25 cellular contexts compared by ENCODE assay signal in the genomic region with DNA sequence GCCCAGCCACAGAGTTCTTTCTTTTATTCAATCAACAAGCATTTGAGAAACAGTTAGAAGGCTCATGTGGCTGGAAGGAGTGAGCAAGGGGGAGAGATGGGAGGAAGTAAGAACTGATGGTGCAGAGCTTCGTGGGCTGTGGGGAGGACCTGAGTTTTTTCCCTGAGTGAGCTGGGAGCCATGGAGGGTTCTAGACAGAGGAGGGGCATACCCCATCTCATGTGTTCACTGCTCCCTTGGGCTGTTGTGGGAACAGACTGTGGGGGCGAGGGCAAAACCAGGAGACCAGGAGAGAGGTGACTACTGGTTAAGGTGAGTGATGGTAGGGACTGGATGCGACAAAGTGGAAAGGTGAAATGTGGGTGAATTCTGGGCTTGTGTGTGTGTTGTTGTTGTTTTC. TPM values are rescaled to one million over a fixed set of nuclear protein-coding genes. Genes with fewer than 3 reads are reported as not detected.
DNase-seq lines count a peak whose midpoint lies in the region; ATAC-seq and TF ChIP-seq lines count a peak whose summit lies in the region.
"Had no signal": no experiment of that assay in that cellular context is flagged by ENCODE, and none has a peak within 500 bp of the region (broad histone marks: within the 10 kb centered on the region; RNA-seq: fewer than 3 reads in every experiment).

No MANE protein-coding gene starts in this region.

- ATAC-seq in stimulated activated memory B cell treated with anti-CD40 and anti-IgM and Interleukin-4, amounts not matched to agents 10 μg/mL and 1 μg/mL and 100 μg/mL, for 72 hours, result no peak
- no peak for ATAC-seq in GM21367 (IDR thresholded peaks at IDR 0.05; ENCODE audit: unreplicated experiment)
- ATAC-seq: activated CD8-positive, alpha-beta T cell treated with anti-CD3 and anti-CD28 coated beads, Interleukin-2, amount 10 ng/mL, durations not matched to agents 7 days and 5 days; activated T-cell treated with anti-CD3 and anti-CD28 coated beads, Interleukin-2, amount 50 U/mL, for 72 hours; CD8-positive, alpha-beta T cell; foreskin keratinocyte; GM23338; sciatic nerve had no signal

- no peak for TF ChIP-seq CTCF in endothelial cell (IDR thresholded peaks at IDR 0.05; ENCODE audit: unreplicated experiment)

- no peaks in the 10 kb centered on the region for H3K36me3 Mint-ChIP-seq in activated naive CD4-positive, alpha-beta T cell treated with anti-CD3 and anti-CD28 coated beads, Interleukin-2, amount 50 U/mL, for 24 hours
- H3K36me3 Mint-ChIP-seq in IgD-negative memory B cell, result no peaks in the 10 kb centered on the region
- peaks cover 3% of the 10 kb centered on the region for H3K36me3 Mint-ChIP-seq in endothelial cell (ENCODE audit: low read depth, unreplicated experiment)
- H3K36me3 Mint-ChIP-seq in stimulated activated memory B cell treated with anti-CD40 and anti-IgM and Interleukin-4, amounts not matched to agents 10 μg/mL and 1 μg/mL and 100 μg/mL, for 72 hours, result no peaks in the 10 kb centered on the region

- peak overlapping the region; percentile 80 for H3K27ac Mint-ChIP-seq in activated naive CD4-positive, alpha-beta T cell treated with anti-CD3 and anti-CD28 coated beads, Interleukin-2, amount 50 U/mL, for 24 hours
- H3K27ac Mint-ChIP-seq in IgD-negative memory B cell (peak overlapping the region in 1 of 3 donors; percentile 84), endothelial cell (ENCODE audit: unreplicated experiment) (no peak overlapping the region)
- H3K27ac Mint-ChIP-seq in stimulated activated memory B cell treated with anti-CD40 and anti-IgM and Interleukin-4, amounts not matched to agents 10 μg/mL and 1 μg/mL and 100 μg/mL, for 72 hours, result peak overlapping the region; percentile 80
- H3K27ac Mint-ChIP-seq: activated CD8-positive, alpha-beta T cell treated with anti-CD3 and anti-CD28 coated beads, Interleukin-2, amount 10 ng/mL, durations not matched to agents 7 days and 5 days; activated T-cell treated with anti-CD3 and anti-CD28 coated beads, Interleukin-2, amount 50 U/mL, for 72 hours; CD8-positive, alpha-beta T cell; GM23338 had no signal

- H3K4me3 Mint-ChIP-seq in activated naive CD4-positive, alpha-beta T cell treated with anti-CD3 and anti-CD28 coated beads, Interleukin-2, amount 50 U/mL, for 24 hours, result peak overlapping the region; percentile 6
- H3K4me3 Mint-ChIP-seq in IgD-negative memory B cell (peak overlapping the region in 3 of 4 donors; percentile 30 to 90 (median 86)), endothelial cell (ENCODE audit: unreplicated experiment) (peak overlapping the region; percentile 65)
- H3K4me3 Mint-ChIP-seq in stimulated activated memory B cell treated with anti-CD40 and anti-IgM and Interleukin-4, amounts not matched to agents 10 μg/mL and 1 μg/mL and 100 μg/mL, for 72 hours, result no peak overlapping the region
- H3K4me3 Mint-ChIP-seq: activated CD8-positive, alpha-beta T cell treated with anti-CD3 and anti-CD28 coated beads, Interleukin-2, amount 10 ng/mL, durations not matched to agents 7 days and 5 days; activated T-cell treated with anti-CD3 and anti-CD28 coated beads, Interleukin-2, amount 50 U/mL, for 72 hours; CD8-positive, alpha-beta T cell; GM23338 had no signal

- peaks cover 32% of the 10 kb centered on the region for H3K4me1 Mint-ChIP-seq in activated naive CD4-positive, alpha-beta T cell treated with anti-CD3 and anti-CD28 coated beads, Interleukin-2, amount 50 U/mL, for 24 hours
- H3K4me1 Mint-ChIP-seq in IgD-negative memory B cell (peaks cover 10 to 23% (median 12%) of the 10 kb centered on the region in 3 donors), endothelial cell (ENCODE audit: unreplicated experiment) (peaks cover 15% of the 10 kb centered on the region)
- H3K4me1 Mint-ChIP-seq in stimulated activated memory B cell treated with anti-CD40 and anti-IgM and Interleukin-4, amounts not matched to agents 10 μg/mL and 1 μg/mL and 100 μg/mL, for 72 hours, result peaks cover 42% of the 10 kb centered on the region

- no peak for DNase-seq in activated naive CD4-positive, alpha-beta T cell treated with Interleukin-2 at 50 U/mL for 16 hours
- no peak for DNase-seq in endothelial cell (ENCODE audit: low spot score)
- no peak for DNase-seq in NCI-H1694 treated with DMSO at 0.1 percent for 48 hours (lab: John Stamatoyannopoulos, UW)
- DNase-seq in NCI-H1105 treated with DMSO at 0.1 percent for 48 hours (lab: John Stamatoyannopoulos, UW), result no peak
- DNase-seq: activated CD8-positive, alpha-beta T cell treated with anti-CD3 and anti-CD28 coated beads, Interleukin-2, amount 10 ng/mL, durations not matched to agents 7 days and 5 days; activated T-cell treated with anti-CD3 and anti-CD28 coated beads, Interleukin-2, amount 50 U/mL, for 72 hours; amygdala; caudate nucleus; CD8-positive, alpha-beta T cell; DMS79; erythroblast; foreskin keratinocyte; MM.1S; NCI-H187; NCI-H82; ovary; stimulated activated CD4-positive, alpha-beta T cell treated with anti-CD3 and anti-CD28 coated beads, Interleukin-15, amount 100 ng/mL, for 24 hours; WERI-Rb-1 had no signal

- no peaks in the 10 kb centered on the region for H3K27me3 Mint-ChIP-seq in activated naive CD4-positive, alpha-beta T cell treated with anti-CD3 and anti-CD28 coated beads, Interleukin-2, amount 50 U/mL, for 24 hours
- H3K27me3 Mint-ChIP-seq in IgD-negative memory B cell (no peaks in the 10 kb centered on the region), endothelial cell (ENCODE audit: unreplicated experiment) (peaks cover 2% of the 10 kb centered on the region)
- no peaks in the 10 kb centered on the region for H3K27me3 Mint-ChIP-seq in stimulated activated memory B cell treated with anti-CD40 and anti-IgM and Interleukin-4, amounts not matched to agents 10 μg/mL and 1 μg/mL and 100 μg/mL, for 72 hours

- no peaks in the 10 kb centered on the region for H3K9me3 Mint-ChIP-seq in activated naive CD4-positive, alpha-beta T cell treated with anti-CD3 and anti-CD28 coated beads, Interleukin-2, amount 50 U/mL, for 24 hours
- H3K9me3 Mint-ChIP-seq in IgD-negative memory B cell (no peaks in the 10 kb centered on the region), endothelial cell (ENCODE audit: unreplicated experiment) (no peaks in the 10 kb centered on the region)
- H3K9me3 Mint-ChIP-seq in stimulated activated memory B cell treated with anti-CD40 and anti-IgM and Interleukin-4, amounts not matched to agents 10 μg/mL and 1 μg/mL and 100 μg/mL, for 72 hours, result no peaks in the 10 kb centered on the region
- H3K9me3 Mint-ChIP-seq: activated T-cell treated with anti-CD3 and anti-CD28 coated beads, Interleukin-2, amount 50 U/mL, for 72 hours; CD8-positive, alpha-beta T cell had no signal

RNA-seq across cellular contexts. Expression of a gene that starts 2.4 kb away (rescaled TPM):
- 52.6 TPM for polyA plus RNA-seq in IgD-negative memory B cell
- total RNA-seq in endothelial cell (ENCODE audit: unreplicated experiment), result 207 TPM

RNA-seq across cellular contexts. Expression of a gene that starts 11.6 kb away (rescaled TPM):
- polyA plus RNA-seq in IgD-negative memory B cell, result 169 TPM
- total RNA-seq in endothelial cell (ENCODE audit: unreplicated experiment), result 81.1 TPM

RNA-seq across cellular contexts. Expression of a gene that starts 44.4 kb away (rescaled TPM):
- not detected for polyA plus RNA-seq in IgD-negative memory B cell
- 0.31 TPM for total RNA-seq in endothelial cell (ENCODE audit: unreplicated experiment)
- total RNA-seq: foreskin keratinocyte, GM23338, temporal lobe had no signal
- polyA plus RNA-seq: foreskin keratinocyte, ovary had no signal

RNA-seq across cellular contexts. Expression of a gene that starts 49.5 kb away (rescaled TPM):
- 89.3 TPM for polyA plus RNA-seq in IgD-negative memory B cell
- 12.8 TPM for total RNA-seq in endothelial cell (ENCODE audit: unreplicated experiment)
